1 cellular context compared by ENCODE assay signal in genomic region chr1:32197074-32197473, GRCh38.
TF ChIP-seq lines count a peak whose summit lies in the region.

No MANE protein-coding gene starts in this region.

TF ChIP-seq in K562, 482 proteins besides CTCF, POLR2A, EP300 and RAD21:
- TF ChIP-seq ZNF512 (tag; IDR thresholded peaks at IDR 0.05) (no peak), E2F1 (CRISPR knock-in tag; IDR thresholded peaks at IDR 0.05) (no peak), ZNF165 (CRISPR knock-in tag; IDR thresholded peaks at IDR 0.05; ENCODE audit: borderline replicate concordance) (no peak), FOSL1 (tag; conservative IDR thresholded peaks at IDR 0.05) (no peak), PCBP2 (IDR thresholded peaks at IDR 0.05; ENCODE audit: low read depth, low read length, poor library complexity, severe bottlenecking) (no peak), ZNF79 (CRISPR knock-in tag; IDR thresholded peaks at IDR 0.05; ENCODE audit: low read depth) (no peak), SPI1 (IDR thresholded peaks at IDR 0.05; ENCODE audit: borderline replicate concordance, low read depth, low read length) (no peak), TCF15 (CRISPR knock-in tag; IDR thresholded peaks at IDR 0.05) (no peak), ZNF282 (CRISPR knock-in tag; IDR thresholded peaks at IDR 0.05) (0 out of 2 replicates have a peak, but pooled peaks have one; percentile 29), NR2F6 (CRISPR knock-in tag; IDR thresholded peaks at IDR 0.05) (no peak), POLR2AphosphoS2 (IDR thresholded peaks at IDR 0.05; ENCODE audit: low read length) (0 out of 2 replicates have a peak, but pooled peaks have one; percentile 79), TEAD4 (IDR thresholded peaks at IDR 0.05; ENCODE audit: low read length) (no peak), TEAD4 (CRISPR knock-in tag; IDR thresholded peaks at IDR 0.05; ENCODE audit: borderline replicate concordance) (no peak), ZNF121 (CRISPR knock-in tag; conservative IDR thresholded peaks at IDR 0.05) (no peak), ESRRB (CRISPR knock-in tag; IDR thresholded peaks at IDR 0.05; ENCODE audit: borderline replicate concordance) (no peak), MYNN (IDR thresholded peaks at IDR 0.05) (0 out of 2 replicates have a peak, but pooled peaks have one; percentile 10), MYNN (CRISPR knock-in tag; IDR thresholded peaks at IDR 0.05) (no peak), ZNF280A (IDR thresholded peaks at IDR 0.05; ENCODE audit: low read depth, partially characterized antibody) (no peak), SP2 (IDR thresholded peaks at IDR 0.05; ENCODE audit: extremely low read depth, low read depth, low read length, poor library complexity, severe bottlenecking) (no peak)
